In genomic region chr1:218804014-218804785, GRCh38 we compare ENCODE assay signal across 20 cellular contexts.
DNase-seq lines count a peak whose midpoint lies in the region; TF ChIP-seq lines count a peak whose summit lies in the region.
"Had no signal": no experiment of that assay in that cellular context is flagged by ENCODE, and none has a peak within 500 bp of the region (broad histone marks: within the 10 kb centered on the region; RNA-seq: fewer than 3 reads in every experiment).

No MANE protein-coding gene starts in this region.

- H3K4me1 ChIP-seq in mammary epithelial cell (ENCODE audit: insufficient read depth, low read length) (peaks cover 8% of the 10 kb centered on the region), breast epithelium (no peaks in the 10 kb centered on the region)
- H3K4me1 ChIP-seq: ascending aorta, Caco-2, tibial nerve had no signal

- H3K4me2 ChIP-seq in mammary epithelial cell (ENCODE audit: insufficient read depth, low read depth, low read length): peak overlapping the region; percentile 2

- H3K9me3 ChIP-seq in mammary epithelial cell (replicated peaks; ENCODE audit: insufficient read depth, low read length) (no peaks in the 10 kb centered on the region), breast epithelium (no peaks in the 10 kb centered on the region)
- H3K9me3 ChIP-seq: ascending aorta, Caco-2, ovary, SJSA1 had no signal

- H3K27me3 ChIP-seq in mammary epithelial cell (ENCODE audit: insufficient read depth, low read length): no peaks in the 10 kb centered on the region
- no peaks in the 10 kb centered on the region for H3K27me3 ChIP-seq in breast epithelium
- H3K27me3 ChIP-seq: ascending aorta, ovary, SJSA1, tibial nerve had no signal

- no peak overlapping the region for H3K4me3 ChIP-seq in mammary epithelial cell (replicated peaks in 1 of 3; ENCODE audit: insufficient read depth in 1 of 3, low read depth in 2 of 3, low read length in 3 of 3)
- no peak overlapping the region for H3K4me3 ChIP-seq in breast epithelium
- no peak overlapping the region for H3K4me3 ChIP-seq in fibroblast of mammary gland (ENCODE audit: control insufficient read depth, low read depth, low read length)
- H3K4me3 ChIP-seq: ascending aorta, ovary, SJSA1, tibial nerve had no signal

- H4K20me1 ChIP-seq in mammary epithelial cell (ENCODE audit: insufficient read depth, low read length): no peaks in the 10 kb centered on the region

- TF ChIP-seq CTCF in mammary epithelial cell (conservative IDR thresholded peaks at IDR 0.05 in 1 of 2, IDR thresholded peaks at IDR 0.05 in 1 of 2; ENCODE audit: extremely low read depth in 1 of 2, insufficient read depth in 1 of 2, low read depth in 1 of 2, low read length in 2 of 2) (no peak), breast epithelium (IDR thresholded peaks at IDR 0.05) (no peak), RWPE1 (conservative IDR thresholded peaks at IDR 0.05; ENCODE audit: low read depth) (no peak), fibroblast of mammary gland (conservative IDR thresholded peaks at IDR 0.05; ENCODE audit: control insufficient read depth, insufficient read depth, low read depth, low read length) (no peak)

- H3K36me3 ChIP-seq in mammary epithelial cell (ENCODE audit: insufficient read depth, low read length) (no peaks in the 10 kb centered on the region), breast epithelium (no peaks in the 10 kb centered on the region)
- H3K36me3 ChIP-seq: ascending aorta, ovary, SJSA1, tibial nerve had no signal

- in situ Hi-C loops in mammary epithelial cell (cut with MboI; ENCODE audit: low sequenced_read_pairs in 2 of 2): no loop called here

- CTCF ChIA-PET in mammary epithelial cell (lab: Charles Lee; ENCODE audit: low non-redundant PET) (no interaction called here), RWPE1 (lab: Yijun Ruan, JAX) (no interaction called here)

- no TSS peak for BruUV-seq in mammary epithelial cell (replicated peaks; lab: Mats Ljungman, UMichigan)

- dilution Hi-C loops in mammary epithelial cell (cut with HindIII; ENCODE audit: low sequenced_read_pairs): no loop called here

- TF ChIP-seq POLR2A in breast epithelium (IDR thresholded peaks at IDR 0.05): no peak

- intact Hi-C loops in mammary epithelial cell (cut with micrococcal nuclease): loop anchor here (1.0 to 2.0 kb wide), 2 partner anchors 91 to 98 kb away; no protein-coding TSS in a partner anchor
- intact Hi-C loops in breast epithelium (cut with DNase I; ENCODE audit: low total_unique reads): no loop called here

- peak overlapping the region; percentile 3 for H3K27ac ChIP-seq in mammary epithelial cell (ENCODE audit: insufficient read depth, low read depth, low read length)
- no peak overlapping the region for H3K27ac ChIP-seq in breast epithelium
- H3K27ac ChIP-seq in RWPE1: no peak overlapping the region
- no peak overlapping the region for H3K27ac ChIP-seq in caudate nucleus (ENCODE audit: low read depth, low read length)
- H3K27ac ChIP-seq: 22Rv1, ascending aorta, ovary, SJSA1, tibial nerve had no signal

- peak; percentile 45 for DNase-seq in mammary epithelial cell
- DNase-seq in breast epithelium (ENCODE audit: low spot score in 2 of 2): no peak
- peak; percentile 10 for DNase-seq in RWPE1 (ENCODE audit: low spot score)
- peak; percentile 45 for DNase-seq in fibroblast of mammary gland (ENCODE audit: low read depth)
- DNase-seq in GOT3 (lab: John Stamatoyannopoulos, UW): no peak
- no peak for DNase-seq in caudate nucleus (lab: John Stamatoyannopoulos, UW)
- DNase-seq in NCI-H748 treated with DMSO at 0.1 percent for 48 hours (lab: John Stamatoyannopoulos, UW): no peak
- DNase-seq in NOMO-1 treated with DMSO at 0.1 percent for 48 hours (lab: John Stamatoyannopoulos, UW; ENCODE audit: unreplicated experiment): no peak
- DNase-seq: activated CD4-positive, alpha-beta T cell treated with anti-CD3 and anti-CD28 coated beads, Interleukin-2, amount 10 ng/mL, durations not matched to agents 24 days and 14 days; Caco-2; cerebellar nuclear complex; glutamatergic neuron; naive thymus-derived CD8-positive, alpha-beta T cell; NCI-H1436 treated with DMSO at 0.1 percent for 48 hours; ovary; stimulated activated CD4-positive, alpha-beta T cell treated with anti-CD3 and anti-CD28 coated beads, Interleukin-12 subunit alpha, Interleukin-12 subunit beta, amount 100 ng/mL, for 4 hours had no signal

- POLR2A ChIA-PET in RWPE1 (lab: Yijun Ruan, JAX; ENCODE audit: low non-redundant PET): no interaction called here

- H2AFZ ChIP-seq in mammary epithelial cell (ENCODE audit: low read depth, low read length): no peak overlapping the region

- no peaks in the 10 kb centered on the region for H3K79me2 ChIP-seq in mammary epithelial cell (ENCODE audit: insufficient read depth, low read length)

- H3K9ac ChIP-seq in mammary epithelial cell (ENCODE audit: insufficient read depth, low read length): no peak overlapping the region

Comparison
In these comparisons a context has a peak if more than half of its experiments do, and no peak if none do; other contexts are left out.
1. DNase-seq: peak in mammary epithelial cell (single experiment), RWPE1 (single experiment) and fibroblast of mammary gland (single experiment); none in breast epithelium (0 of 2), GOT3 (single experiment), caudate nucleus (0 of 61), NCI-H748 treated with DMSO at 0.1 percent for 48 hours (single experiment) and NOMO-1 treated with DMSO at 0.1 percent for 48 hours (single experiment).